8 cellular contexts compared by ENCODE assay signal in the genomic region with DNA sequence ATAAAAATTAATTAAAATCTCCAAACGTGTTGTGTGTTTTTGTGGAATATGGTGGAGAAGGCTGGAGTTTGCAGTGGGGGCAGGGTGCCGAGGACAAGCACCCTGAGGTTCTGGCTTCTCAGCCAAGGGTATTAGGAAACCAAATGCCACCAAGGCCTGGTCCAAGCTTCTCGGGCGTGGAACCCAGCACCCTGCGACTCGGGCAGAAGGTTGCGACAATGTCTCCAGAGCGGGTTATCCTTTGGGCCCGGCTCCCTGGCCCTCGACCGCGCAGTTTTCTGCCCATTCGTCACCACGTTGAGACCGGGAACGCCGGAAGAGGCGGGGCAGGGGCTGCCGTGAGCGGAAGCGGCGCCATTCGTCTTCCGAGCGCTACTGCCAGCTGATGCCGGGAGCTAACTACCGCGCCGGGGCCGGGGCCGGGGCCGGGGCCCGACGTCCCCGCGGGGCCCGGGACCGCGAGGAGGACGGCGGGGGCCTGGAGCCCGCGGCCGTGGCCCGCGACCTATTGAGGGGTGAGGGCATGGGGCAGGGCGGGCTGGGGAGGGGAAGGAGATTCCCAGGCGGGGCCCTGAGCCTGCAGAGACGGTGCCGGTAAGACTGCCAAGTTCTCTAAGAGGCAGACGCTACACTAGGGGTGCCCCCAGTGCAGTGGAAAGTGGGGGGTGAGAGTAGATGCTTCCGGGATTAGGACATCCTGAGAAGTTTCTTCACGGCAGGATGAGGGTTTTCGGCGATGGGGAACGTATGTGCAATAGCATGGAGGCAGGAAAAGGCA. TPM values are rescaled to one million over a fixed set of nuclear protein-coding genes. Genes with fewer than 3 reads are reported as not detected.
DNase-seq lines count a peak whose midpoint lies in the region; ATAC-seq and TF ChIP-seq lines count a peak whose summit lies in the region.

A gene with protein sequence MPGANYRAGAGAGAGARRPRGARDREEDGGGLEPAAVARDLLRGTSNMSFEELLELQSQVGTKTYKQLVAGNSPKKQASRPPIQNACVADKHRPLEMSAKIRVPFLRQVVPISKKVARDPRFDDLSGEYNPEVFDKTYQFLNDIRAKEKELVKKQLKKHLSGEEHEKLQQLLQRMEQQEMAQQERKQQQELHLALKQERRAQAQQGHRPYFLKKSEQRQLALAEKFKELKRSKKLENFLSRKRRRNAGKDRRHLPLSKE (plus strand): TSS at position 354 of the 778 bp plus-strand sequence. CDS start 32 bp downstream, at position 386.

- peak within 1 kb of the TSS; percentile 88 for H3K27ac Mint-ChIP-seq in activated T-helper 2 cell treated with anti-CD3 and anti-CD28 coated beads, Interferon-gamma antibody, Interleukin-2, Interleukin-4, amounts not matched to agents 10 μg/mL and 5 μg/mL and 100 μg/mL, durations not matched to agents 14 hours and 24 hours and 36 hours
- peak within 1 kb of the TSS; percentile 78 to 80 for H3K27ac Mint-ChIP-seq in natural killer cell

- peak within 1 kb of the TSS; percentile 97 for H3K4me3 Mint-ChIP-seq in activated T-helper 2 cell treated with anti-CD3 and anti-CD28 coated beads, Interferon-gamma antibody, Interleukin-2, Interleukin-4, amounts not matched to agents 10 μg/mL and 5 μg/mL and 100 μg/mL, durations not matched to agents 14 hours and 24 hours and 36 hours (ENCODE audit: low read depth)
- peak within 1 kb of the TSS; percentile 94 for H3K4me3 Mint-ChIP-seq in natural killer cell

- H3K27me3 Mint-ChIP-seq in activated T-helper 2 cell treated with anti-CD3 and anti-CD28 coated beads, Interferon-gamma antibody, Interleukin-2, Interleukin-4, amounts not matched to agents 10 μg/mL and 5 μg/mL and 100 μg/mL, durations not matched to agents 14 hours and 24 hours and 36 hours (ENCODE audit: low read depth) = no peaks in the 10 kb centered on the region
- H3K27me3 Mint-ChIP-seq in natural killer cell (ENCODE audit: low read depth in 2 of 2) = no peaks in the 10 kb centered on the region

- peak; percentile 91 for ATAC-seq in GM19463 (IDR thresholded peaks at IDR 0.05; ENCODE audit: unreplicated experiment)
- peak; percentile 84 to 87 (median 85) for ATAC-seq in natural killer cell

- no peaks in the 10 kb centered on the region for H3K9me3 Mint-ChIP-seq in activated T-helper 2 cell treated with anti-CD3 and anti-CD28 coated beads, Interferon-gamma antibody, Interleukin-2, Interleukin-4, amounts not matched to agents 10 μg/mL and 5 μg/mL and 100 μg/mL, durations not matched to agents 14 hours and 24 hours and 36 hours
- H3K9me3 Mint-ChIP-seq in natural killer cell = no peaks in the 10 kb centered on the region

- H3K4me1 Mint-ChIP-seq in activated T-helper 2 cell treated with anti-CD3 and anti-CD28 coated beads, Interferon-gamma antibody, Interleukin-2, Interleukin-4, amounts not matched to agents 10 μg/mL and 5 μg/mL and 100 μg/mL, durations not matched to agents 14 hours and 24 hours and 36 hours (ENCODE audit: low read depth) = peaks cover 20% of the 10 kb centered on the region
- peaks cover 22 to 41% of the 10 kb centered on the region in 2 donors for H3K4me1 Mint-ChIP-seq in natural killer cell

- intact Hi-C loops in activated T-helper 2 cell treated with anti-CD3 and anti-CD28 coated beads, Interferon-gamma antibody, Interleukin-2, Interleukin-4, amounts not matched to agents 10 μg/mL and 5 μg/mL and 100 μg/mL, durations not matched to agents 14 hours and 24 hours and 36 hours (cut with micrococcal nuclease) = loop anchor here (5.0 kb wide), 1 partner anchor 119 kb away; no protein-coding TSS in a partner anchor
- intact Hi-C loops in natural killer cell (cut with micrococcal nuclease) = loop anchor here (1.0 kb wide), 1 partner anchor 37 kb away; a partner anchor contains a TSS

- peaks cover 53% of the 10 kb centered on the region for H3K36me3 Mint-ChIP-seq in activated T-helper 2 cell treated with anti-CD3 and anti-CD28 coated beads, Interferon-gamma antibody, Interleukin-2, Interleukin-4, amounts not matched to agents 10 μg/mL and 5 μg/mL and 100 μg/mL, durations not matched to agents 14 hours and 24 hours and 36 hours (ENCODE audit: low read depth)
- peaks cover 7% of the 10 kb centered on the region for H3K36me3 Mint-ChIP-seq in natural killer cell

- DNase-seq in CD1c-positive myeloid dendritic cell (ENCODE audit: extremely low spot score) (peak; percentile 80), HuH-7.5 (ENCODE audit: low spot score) (peak; percentile 77), RPMI8226 (peak; percentile 83), fibroblast of peridontal ligament (ENCODE audit: extremely low read depth) (peak; percentile 53), natural killer cell (peak; percentile 47)
- peak; percentile 58 for DNase-seq in activated T-helper 2 cell treated with anti-CD3 and anti-CD28 coated beads, Interferon-gamma antibody, Interleukin-2, Interleukin-4, amounts not matched to agents 10 μg/mL and 5 μg/mL and 100 μg/mL, durations not matched to agents 14 hours and 24 hours and 36 hours (ENCODE audit: low spot score)
- DNase-seq in stimulated activated naive CD4-positive, alpha-beta T cell (lab: John Stamatoyannopoulos, UW) = peak; percentile 36 to 57 (median 45)

- no peak for TF ChIP-seq CTCF in natural killer cell (IDR thresholded peaks at IDR 0.05)

RNA-seq across cellular contexts. Expression of the gene that starts here (rescaled TPM):
- 71.4 and 78.4 TPM in 2 replicates for total RNA-seq in activated T-helper 2 cell treated with anti-CD3 and anti-CD28 coated beads, Interferon-gamma antibody, Interleukin-2, Interleukin-4, amounts not matched to agents 10 μg/mL and 5 μg/mL and 100 μg/mL, durations not matched to agents 14 hours and 24 hours and 36 hours
- total RNA-seq in natural killer cell = 10 to 100 TPM; 33.1 to 43.9 (median 38.7) TPM

Comparison
In these comparisons a context has a peak if more than half of its experiments do, and no peak if none do; other contexts are left out.
1. Peak in every context shown above with its lines: DNase-seq and ATAC-seq.